Comparison of ENCODE assay signal across 10 cellular contexts in the genomic region with DNA sequence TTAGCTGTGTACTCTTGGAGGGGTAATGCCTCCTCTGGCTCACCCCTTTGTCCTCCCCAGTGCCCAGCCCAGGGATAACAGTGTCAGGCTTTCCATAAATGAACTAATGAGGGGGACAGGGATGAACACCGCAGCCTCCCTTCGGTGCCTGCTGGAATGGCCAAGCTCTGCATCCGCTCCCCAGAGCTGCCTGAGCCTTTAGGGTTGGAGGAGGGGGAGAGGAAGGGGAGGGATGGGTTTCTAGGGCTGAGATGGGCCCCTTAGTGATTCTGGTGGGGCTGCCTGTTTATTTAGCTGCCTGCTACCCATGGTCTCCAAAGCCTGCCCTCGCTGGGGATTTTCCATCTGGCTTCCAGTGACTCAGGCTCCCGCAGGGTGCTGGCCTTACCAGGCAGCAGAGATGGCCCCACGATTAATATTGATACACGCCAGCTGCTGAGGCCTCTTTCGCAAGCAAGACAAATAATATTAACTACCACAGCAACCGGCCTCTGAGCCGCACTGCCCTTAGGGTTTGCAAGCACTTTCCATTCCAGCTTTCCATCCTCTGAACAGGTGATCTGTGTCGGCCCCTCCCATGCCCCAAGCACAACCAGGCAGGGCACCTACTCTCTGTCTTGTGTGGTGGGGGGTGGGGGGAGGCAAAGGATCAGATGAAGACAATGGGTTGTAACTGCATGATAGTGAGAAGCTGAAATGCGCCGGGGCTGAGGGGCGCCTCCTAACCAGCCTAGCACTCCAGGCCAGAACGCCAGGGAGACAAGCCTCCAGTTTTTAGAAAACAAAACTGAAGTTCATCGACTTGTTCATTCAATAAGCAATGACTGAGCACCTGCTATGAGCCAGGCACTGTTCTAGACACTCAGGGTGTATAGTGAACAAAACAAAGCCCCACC. TPM values are rescaled to one million over a fixed set of nuclear protein-coding genes. Genes with fewer than 3 reads are reported as not detected.
DNase-seq lines count a peak whose midpoint lies in the region; TF ChIP-seq lines count a peak whose summit lies in the region.
"Had no signal": no experiment of that assay in that cellular context is flagged by ENCODE, and none has a peak within 500 bp of the region (broad histone marks: within the 10 kb centered on the region; RNA-seq: fewer than 3 reads in every experiment).

No MANE protein-coding gene starts in this region.

- CTCF ChIA-PET in activated naive CD4-positive, alpha-beta T cell treated with anti-CD3 and anti-CD28 coated beads, Interleukin-2, amount 10 ng/mL, durations not matched to agents 7 days and 5 days (lab: Charles Lee), result interaction anchor here (0.7 to 10.8 kb wide), 2 partner anchors 151 to 178 kb away, joined by 3 to 98 read pairs; no protein-coding TSS in a partner anchor

- TF ChIP-seq CTCF in fibroblast of lung (conservative IDR thresholded peaks at IDR 0.05 in 1 of 2, IDR thresholded peaks at IDR 0.05 in 1 of 2; ENCODE audit: low read depth in 1 of 2, low read length in 2 of 2), result peak in 1 of 2 donors; percentile 6

- H4K20me1 ChIP-seq in fibroblast of lung (ENCODE audit: control insufficient read depth, extremely low read depth, insufficient read depth, low read length), result no peaks in the 10 kb centered on the region

- H3K9ac ChIP-seq in fibroblast of lung (ENCODE audit: insufficient read depth, low read length) (no peak overlapping the region), skeletal muscle satellite cell (ENCODE audit: low read depth, low read length) (no peak overlapping the region)

- no peaks in the 10 kb centered on the region for H3K79me2 ChIP-seq in fibroblast of lung (ENCODE audit: control insufficient read depth, insufficient read depth, low read length)

- no peaks in the 10 kb centered on the region for H3K4me1 Mint-ChIP-seq in activated naive CD4-positive, alpha-beta T cell treated with anti-CD3 and anti-CD28 coated beads, Interleukin-2, amount 10 ng/mL, durations not matched to agents 7 days and 5 days

- H3K36me3 Mint-ChIP-seq in activated naive CD4-positive, alpha-beta T cell treated with anti-CD3 and anti-CD28 coated beads, Interleukin-2, amount 10 ng/mL, durations not matched to agents 7 days and 5 days, result no peaks in the 10 kb centered on the region
- H3K36me3 Mint-ChIP-seq: activated naive CD8-positive, alpha-beta T cell had no signal

- H3K4me3 ChIP-seq in fibroblast of lung (replicated peaks in 1 of 4; ENCODE audit: control extremely low read depth in 1 of 4, insufficient read depth in 1 of 4, low read depth in 3 of 4, low read length in 4 of 4), result peak overlapping the region in 1 of 4 experiments; percentile 2
- peak overlapping the region; percentile 29 for H3K4me3 ChIP-seq in skeletal muscle satellite cell (ENCODE audit: low read length)

- no peaks in the 10 kb centered on the region for H3K9me3 Mint-ChIP-seq in activated naive CD4-positive, alpha-beta T cell treated with anti-CD3 and anti-CD28 coated beads, Interleukin-2, amount 10 ng/mL, durations not matched to agents 7 days and 5 days

- in situ Hi-C loops in ACHN (cut with HindIII; ENCODE audit: low pct_ligation_motif_present, low pct_unique_long_range_greater_than_20kb, low sequenced_read_pairs), result no loop called here

- no peaks in the 10 kb centered on the region for H3K36me3 ChIP-seq in fibroblast of lung (ENCODE audit: control insufficient read depth, insufficient read depth, low read length)
- H3K36me3 ChIP-seq in skeletal muscle satellite cell (ENCODE audit: insufficient read depth, low read length), result no peaks in the 10 kb centered on the region

- no peak overlapping the region for H3K27ac Mint-ChIP-seq in activated naive CD4-positive, alpha-beta T cell treated with anti-CD3 and anti-CD28 coated beads, Interleukin-2, amount 10 ng/mL, durations not matched to agents 7 days and 5 days
- H3K27ac Mint-ChIP-seq: activated naive CD8-positive, alpha-beta T cell had no signal

- peaks cover 16% of the 10 kb centered on the region for H3K4me1 ChIP-seq in fibroblast of lung (ENCODE audit: control insufficient read depth, extremely low read depth, insufficient read depth, low read length)
- H3K4me1 ChIP-seq in skeletal muscle satellite cell (ENCODE audit: control insufficient read depth, insufficient read depth, low read length), result peaks cover 41% of the 10 kb centered on the region

- peak overlapping the region; percentile 69 for H3K27ac ChIP-seq in fibroblast of lung (ENCODE audit: insufficient read depth, low read length)

- DNase-seq in HCEC 1CT, result peak; percentile 93
- peak; percentile 100 for DNase-seq in NCI-H69 (lab: John Stamatoyannopoulos, UW)
- DNase-seq in fibroblast of lung (ENCODE audit: low read depth in 2 of 2), result peak; percentile 72 to 98
- DNase-seq in MV-4-11 (lab: John Stamatoyannopoulos, UW), result no peak
- no peak for DNase-seq in NOMO-1 (lab: John Stamatoyannopoulos, UW; ENCODE audit: unreplicated experiment in 2 of 2)
- DNase-seq in activated naive CD4-positive, alpha-beta T cell treated with anti-CD3 and anti-CD28 coated beads, Interleukin-2, amount 10 ng/mL, durations not matched to agents 7 days and 5 days, result no peak
- DNase-seq in ACHN, result no peak
- DNase-seq: NCI-H187 treated with DMSO at 0.1 percent for 48 hours had no signal

- no peak overlapping the region for H3K4me3 Mint-ChIP-seq in activated naive CD4-positive, alpha-beta T cell treated with anti-CD3 and anti-CD28 coated beads, Interleukin-2, amount 10 ng/mL, durations not matched to agents 7 days and 5 days
- H3K4me3 Mint-ChIP-seq: activated naive CD8-positive, alpha-beta T cell had no signal

- no peak overlapping the region for H2AFZ ChIP-seq in fibroblast of lung (ENCODE audit: low read length)

- H3K4me2 ChIP-seq in fibroblast of lung (ENCODE audit: extremely low read depth, insufficient read depth, low read length) (peak overlapping the region; percentile 77), skeletal muscle satellite cell (ENCODE audit: low read length) (peak overlapping the region; percentile 28)

- H3K9me3 ChIP-seq in fibroblast of lung (ENCODE audit: control insufficient read depth, insufficient read depth, low read depth, low read length), result no peaks in the 10 kb centered on the region
- no peaks in the 10 kb centered on the region for H3K9me3 ChIP-seq in skeletal muscle satellite cell (replicated peaks; ENCODE audit: low read length)

- H3K27me3 Mint-ChIP-seq in activated naive CD4-positive, alpha-beta T cell treated with anti-CD3 and anti-CD28 coated beads, Interleukin-2, amount 10 ng/mL, durations not matched to agents 7 days and 5 days, result peaks cover 5% of the 10 kb centered on the region
- H3K27me3 Mint-ChIP-seq: activated naive CD8-positive, alpha-beta T cell had no signal

- H3K27me3 ChIP-seq in fibroblast of lung (ENCODE audit: control insufficient read depth, insufficient read depth, low read length) (no peaks in the 10 kb centered on the region), skeletal muscle satellite cell (ENCODE audit: control insufficient read depth, insufficient read depth, low read length) (no peaks in the 10 kb centered on the region)

RNA-seq across cellular contexts. Expression of a gene that starts 56.7 kb away (rescaled TPM):
- total RNA-seq in fibroblast of lung, result 41.1 and 48.6 TPM in 2 replicates
- 12.1 and 20.6 TPM in 2 replicates for polyA plus RNA-seq in fibroblast of lung
- polyA plus RNA-seq in fibroblast of lung (2012), result 16.9 and 27.0 TPM in 2 replicates
- 13.4 and 39.0 TPM in 2 replicates for polyA minus RNA-seq in fibroblast of lung (ENCODE audit: low replicate concordance)
- 5.1 and 9.4 TPM in 2 replicates for total RNA-seq in skeletal muscle satellite cell (2012; rRNA removed)

Comparison
In these comparisons a context has a peak if more than half of its experiments do, and no peak if none do; other contexts are left out.
1. DNase-seq: peak in HCEC 1CT (single experiment), NCI-H69 (single experiment) and fibroblast of lung (2 of 2); none in MV-4-11 (single experiment), NOMO-1 (0 of 2), activated naive CD4-positive, alpha-beta T cell treated with anti-CD3 and anti-CD28 coated beads, Interleukin-2, amount 10 ng/mL, durations not matched to agents 7 days and 5 days (single experiment) and ACHN (single experiment).